18 cellular contexts compared by ENCODE assay signal in the genomic region with DNA sequence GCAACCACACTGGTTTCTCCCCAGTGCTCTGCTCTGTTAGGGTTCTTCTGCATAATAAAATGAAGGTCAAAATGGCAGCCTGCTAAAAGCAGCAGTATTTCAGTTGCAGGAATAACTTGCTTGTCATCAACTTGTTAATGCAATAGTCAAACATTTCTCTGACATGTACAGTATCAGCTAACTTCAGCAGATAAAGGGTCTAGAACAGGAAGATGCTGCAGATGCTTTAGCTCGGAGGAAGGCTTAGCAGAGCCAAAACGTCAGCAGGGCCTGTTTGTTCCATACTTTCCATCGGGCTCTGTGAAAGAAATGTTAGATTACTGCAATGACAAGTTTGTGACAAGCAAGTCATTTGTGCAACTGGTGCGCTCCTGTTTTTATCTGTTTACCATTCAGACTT.
"Had no signal": no experiment of that assay in that cellular context is flagged by ENCODE, and none has a peak within 500 bp of the region (broad histone marks: within the 10 kb centered on the region; RNA-seq: fewer than 3 reads in every experiment).

No MANE protein-coding gene starts in this region.

- H3K9me3 Mint-ChIP-seq: activated CD8-positive, alpha-beta T cell treated with anti-CD3 and anti-CD28 coated beads for 36 hours; activated naive CD8-positive, alpha-beta T cell treated with anti-CD3 and anti-CD28 coated beads, Interleukin-2, amount 10 ng/mL, durations not matched to agents 7 days and 5 days; activated T-helper 17 cell treated with anti-CD3 and anti-CD28 coated beads, Interleukin-2, amount 50 U/mL, for 72 hours; brain; neural crest cell; type B pancreatic cell had no signal

- H3K27me3 Mint-ChIP-seq: activated CD8-positive, alpha-beta T cell treated with anti-CD3 and anti-CD28 coated beads for 36 hours; activated naive CD8-positive, alpha-beta T cell treated with anti-CD3 and anti-CD28 coated beads, Interleukin-2, amount 10 ng/mL, durations not matched to agents 7 days and 5 days; activated T-helper 17 cell treated with anti-CD3 and anti-CD28 coated beads, Interleukin-2, amount 50 U/mL, for 72 hours; brain; type B pancreatic cell had no signal

- H3K9me3 ChIP-seq: stomach had no signal

- H3K27ac Mint-ChIP-seq: activated CD8-positive, alpha-beta T cell treated with anti-CD3 and anti-CD28 coated beads for 36 hours; activated naive CD8-positive, alpha-beta T cell treated with anti-CD3 and anti-CD28 coated beads, Interleukin-2, amount 10 ng/mL, durations not matched to agents 7 days and 5 days; activated T-helper 17 cell treated with anti-CD3 and anti-CD28 coated beads, Interleukin-2, amount 50 U/mL, for 72 hours; type B pancreatic cell had no signal

- H3K4me3 ChIP-seq: hepatocyte, lung, skin epidermis, stomach had no signal

- H3K27me3 ChIP-seq: hepatocyte, stomach had no signal

- H2AFZ ChIP-seq: hepatocyte had no signal

- H3K36me3 Mint-ChIP-seq: activated naive CD8-positive, alpha-beta T cell treated with anti-CD3 and anti-CD28 coated beads, Interleukin-2, amount 10 ng/mL, durations not matched to agents 7 days and 5 days; brain; type B pancreatic cell had no signal

- DNase-seq: activated CD4-positive, alpha-beta T cell treated with anti-CD3 and anti-CD28 coated beads for 48 hours; activated CD4-positive, CD25-positive, alpha-beta regulatory T cell; activated CD8-positive, alpha-beta T cell treated with anti-CD3 and anti-CD28 coated beads for 36 hours; activated naive CD4-positive, alpha-beta T cell; activated naive CD8-positive, alpha-beta T cell treated with anti-CD3 and anti-CD28 coated beads, Interleukin-2, amount 10 ng/mL, durations not matched to agents 7 days and 5 days; activated T-cell treated with anti-CD3 and anti-CD28 coated beads, Interleukin-2, amount 50 U/mL, for 1 hour; cortex of kidney; stimulated activated CD4-positive, alpha-beta T cell treated with anti-CD3 and anti-CD28 coated beads, Interleukin-2, amount 100 ng/mL, for 48 hours; stomach; T-helper 1 cell; T-helper 9 cell had no signal

- ATAC-seq: activated CD8-positive, alpha-beta T cell treated with anti-CD3 and anti-CD28 coated beads for 36 hours; activated T-helper 17 cell treated with anti-CD3 and anti-CD28 coated beads, Interleukin-2, amount 50 U/mL, for 72 hours had no signal

- H3K4me3 Mint-ChIP-seq: activated CD8-positive, alpha-beta T cell treated with anti-CD3 and anti-CD28 coated beads for 36 hours; activated naive CD8-positive, alpha-beta T cell treated with anti-CD3 and anti-CD28 coated beads, Interleukin-2, amount 10 ng/mL, durations not matched to agents 7 days and 5 days; activated T-helper 17 cell treated with anti-CD3 and anti-CD28 coated beads, Interleukin-2, amount 50 U/mL, for 72 hours; neural crest cell; type B pancreatic cell had no signal

- H3K27ac ChIP-seq: hepatocyte had no signal

- H3K4me2 ChIP-seq: hepatocyte had no signal

- H3K79me2 ChIP-seq: hepatocyte had no signal
